In the genomic region with DNA sequence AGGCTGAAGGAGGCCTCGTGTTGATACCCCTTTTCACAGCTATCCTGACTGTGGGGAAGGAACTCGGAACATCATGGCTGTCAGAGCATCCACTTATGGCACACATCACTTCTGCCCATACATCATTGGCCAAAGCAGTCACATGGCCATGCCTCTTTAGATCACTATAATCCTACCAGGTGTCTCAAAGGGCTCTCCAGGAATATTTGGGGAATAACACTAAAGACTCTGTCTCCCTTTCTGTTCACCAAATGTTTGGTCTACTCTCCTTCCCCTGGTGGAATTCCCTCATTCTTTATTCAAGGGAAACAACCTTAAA, we compare ENCODE assay signal across 19 cellular contexts. TPM values are rescaled to one million over a fixed set of nuclear protein-coding genes. Genes with fewer than 3 reads are reported as not detected.
A peak's percentile ranks its signal among the peaks of the same experiment; 100 is the strongest.
DNase-seq lines count a peak whose midpoint lies in the region; ATAC-seq and TF ChIP-seq lines count a peak whose summit lies in the region.
"Had no signal": no experiment of that assay in that cellular context is flagged by ENCODE, and none has a peak within 500 bp of the region (broad histone marks: within the 10 kb centered on the region; RNA-seq: fewer than 3 reads in every experiment).

No MANE protein-coding gene starts in this region.

- no peaks in the 10 kb centered on the region for H4K20me1 ChIP-seq in OCI-LY7 (ENCODE audit: insufficient read depth, low read length)

- H3K27ac ChIP-seq in left ventricle myocardium inferior (replicated peaks) (peak overlapping the region; percentile 99), uterus (peak overlapping the region; percentile 99 to 100), OCI-LY7 (ENCODE audit: low read depth, low read length, poor library complexity, severe bottlenecking) (no peak overlapping the region)
- H3K27ac ChIP-seq: RWPE1 had no signal

- no peak overlapping the region for H3K4me3 Mint-ChIP-seq in effector memory CD8-positive, alpha-beta T cell
- H3K4me3 Mint-ChIP-seq in osteocyte (ENCODE audit: unreplicated experiment) = no peak overlapping the region
- H3K4me3 Mint-ChIP-seq: activated CD4-positive, alpha-beta T cell treated with anti-CD3 and anti-CD28 coated beads, Interleukin-2, amount 10 ng/mL, durations not matched to agents 7 days and 5 days had no signal

- DNase-seq in left ventricle myocardium inferior (no peak), cardiac septum (ENCODE audit: low spot score) (no peak), osteocyte (ENCODE audit: extremely low spot score, unreplicated experiment) (no peak), uterus (no peak), OCI-LY7 (ENCODE audit: low spot score) (no peak), foreskin fibroblast (no peak)
- no peak for DNase-seq in effector memory CD8-positive, alpha-beta T cell
- DNase-seq: activated CD4-positive, alpha-beta T cell treated with anti-CD3 and anti-CD28 coated beads, Interleukin-2, amount 10 ng/mL, durations not matched to agents 7 days and 5 days; activated T-cell treated with anti-CD3 and anti-CD28 coated beads, Interleukin-2, amount 50 U/mL, for 48 hours; aorta; dermis blood vessel endothelial cell; NCI-H1930; NCI-H748 treated with DMSO at 0.1 percent for 48 hours; stimulated activated CD4-positive, alpha-beta T cell treated with anti-CD3 and anti-CD28 coated beads, Interleukin-4, amount 100 ng/mL, for 24 hours had no signal

- POLR2A ChIA-PET in OCI-LY7 (lab: Charles Lee) = interaction anchor here (0.5 kb wide), 1 partner anchor 335 kb away, joined by 3 read pairs; no protein-coding TSS in a partner anchor

- no peak for TF ChIP-seq POLR2A in uterus (IDR thresholded peaks at IDR 0.05)

- H3K79me2 ChIP-seq in OCI-LY7 (ENCODE audit: insufficient read depth, low read depth, low read length) = no peaks in the 10 kb centered on the region

- H3K9me3 ChIP-seq in left ventricle myocardium inferior (replicated peaks) = peaks cover 11% of the 10 kb centered on the region
- no peaks in the 10 kb centered on the region for H3K9me3 ChIP-seq in uterus
- H3K9me3 ChIP-seq in OCI-LY7 (ENCODE audit: low read length) = no peaks in the 10 kb centered on the region
- H3K9me3 ChIP-seq: HAP-1 had no signal

- H3K4me1 ChIP-seq in left ventricle myocardium inferior (peaks cover 33% of the 10 kb centered on the region), uterus (no peaks in the 10 kb centered on the region), OCI-LY7 (ENCODE audit: insufficient read depth, low read length, poor library complexity, severe bottlenecking) (peaks cover 21% of the 10 kb centered on the region)
- H3K4me1 ChIP-seq: HAP-1 had no signal

- H3K27me3 ChIP-seq in left ventricle myocardium inferior (ENCODE audit: low read depth) (no peaks in the 10 kb centered on the region), uterus (no peaks in the 10 kb centered on the region)

- peaks cover 41% of the 10 kb centered on the region for H3K36me3 Mint-ChIP-seq in effector memory CD8-positive, alpha-beta T cell (ENCODE audit: insufficient read depth)
- peaks cover 12% of the 10 kb centered on the region for H3K36me3 Mint-ChIP-seq in osteocyte (ENCODE audit: unreplicated experiment)

- H3K9me3 Mint-ChIP-seq in effector memory CD8-positive, alpha-beta T cell = peaks cover 2 to 6% of the 10 kb centered on the region in 2 donors
- H3K9me3 Mint-ChIP-seq in osteocyte (ENCODE audit: unreplicated experiment) = peaks cover 6% of the 10 kb centered on the region

- BruUV-seq in OCI-LY7 (replicated peaks; lab: Mats Ljungman, UMichigan) = no TSS peak

- H3K9me2 ChIP-seq in OCI-LY7 (ENCODE audit: insufficient read depth, low read length) = no peaks in the 10 kb centered on the region

- intact Hi-C loops in left ventricle myocardium inferior (cut with micrococcal nuclease) = loop anchor here (10.0 kb wide), 4 partner anchors 118 to 908 kb away; a partner anchor contains a TSS
- intact Hi-C loops in cardiac septum (cut with DNase I) = loop anchor here (5.0 to 10.0 kb wide), 2 partner anchors 180 to 808 kb away; no protein-coding TSS in a partner anchor
- intact Hi-C loops in uterus (cut with DNase I; ENCODE audit: low total_unique reads) = loop anchor here (10.0 kb wide), 2 partner anchors 118 to 768 kb away; no protein-coding TSS in a partner anchor
- intact Hi-C loops in OCI-LY7 (cut with micrococcal nuclease; ENCODE audit: unreplicated experiment) = loop anchor here (10.0 kb wide), 1 partner anchor 508 kb away; a partner anchor contains a TSS

- peaks cover 0 to 5% of the 10 kb centered on the region in 2 donors for H3K27me3 Mint-ChIP-seq in effector memory CD8-positive, alpha-beta T cell
- H3K27me3 Mint-ChIP-seq in osteocyte (ENCODE audit: unreplicated experiment) = no peaks in the 10 kb centered on the region
- H3K27me3 Mint-ChIP-seq: activated CD4-positive, alpha-beta T cell treated with anti-CD3 and anti-CD28 coated beads, Interleukin-2, amount 10 ng/mL, durations not matched to agents 7 days and 5 days had no signal

- no peak overlapping the region for H3K4me2 ChIP-seq in OCI-LY7 (ENCODE audit: low read length)

- ATAC-seq in effector memory CD8-positive, alpha-beta T cell (replicated peaks) = no peak
- ATAC-seq in HG02884 (IDR thresholded peaks at IDR 0.05; ENCODE audit: unreplicated experiment) = no peak
- ATAC-seq: left lobe of liver, sciatic nerve had no signal

- no peak overlapping the region for H2AFZ ChIP-seq in OCI-LY7 (ENCODE audit: low read length)

- CTCF ChIA-PET in OCI-LY7 (lab: Charles Lee; ENCODE audit: unreplicated experiment) = no interaction called here

- peaks cover 14% of the 10 kb centered on the region for H3K36me3 ChIP-seq in left ventricle myocardium inferior
- no peaks in the 10 kb centered on the region for H3K36me3 ChIP-seq in uterus
- no peaks in the 10 kb centered on the region for H3K36me3 ChIP-seq in OCI-LY7 (ENCODE audit: insufficient read depth, low read length)
- H3K36me3 ChIP-seq: HAP-1 had no signal

- H3K4me3 ChIP-seq in left ventricle myocardium inferior (no peak overlapping the region), uterus (no peak overlapping the region), OCI-LY7 (ENCODE audit: low read depth, low read length, poor library complexity, severe bottlenecking) (no peak overlapping the region), foreskin fibroblast (ENCODE audit: low read depth in 1 of 2, low read length in 2 of 2) (no peak overlapping the region)
- H3K4me3 ChIP-seq: HAP-1 had no signal

- H3K27ac Mint-ChIP-seq in effector memory CD8-positive, alpha-beta T cell = peak overlapping the region; percentile 100
- peak overlapping the region; percentile 45 for H3K27ac Mint-ChIP-seq in osteocyte (ENCODE audit: unreplicated experiment)

- no peak for TF ChIP-seq CTCF in left ventricle myocardium inferior (IDR thresholded peaks at IDR 0.05; ENCODE audit: borderline replicate concordance)
- no peak for TF ChIP-seq CTCF in osteocyte (IDR thresholded peaks at IDR 0.05)
- TF ChIP-seq CTCF in uterus (IDR thresholded peaks at IDR 0.05) = no peak
- no peak for TF ChIP-seq CTCF in OCI-LY7 (conservative IDR thresholded peaks at IDR 0.05; ENCODE audit: low read length)
- TF ChIP-seq CTCF in foreskin fibroblast (IDR thresholded peaks at IDR 0.05; ENCODE audit: low read depth, low read length) = no peak

- H3K4me1 Mint-ChIP-seq in effector memory CD8-positive, alpha-beta T cell (ENCODE audit: low read depth in 2 of 2) = peaks cover 26 to 28% of the 10 kb centered on the region in 2 donors
- peaks cover 30% of the 10 kb centered on the region for H3K4me1 Mint-ChIP-seq in osteocyte (ENCODE audit: unreplicated experiment)

RNA-seq across cellular contexts. Expression of a gene that starts 3.0 kb away (rescaled TPM):
- 101 TPM for total RNA-seq in left ventricle myocardium inferior
- total RNA-seq in cardiac septum = 91.7 TPM
- 115 and 134 TPM in 2 replicates for total RNA-seq in osteocyte
- total RNA-seq in uterus = 100 to 1,000 TPM; 154 to 246 (median 239) TPM
- total RNA-seq in OCI-LY7 (2014; rRNA removed; shearing (Covaris generic)) = 7.7 and 8.1 TPM in 2 replicates
- total RNA-seq in OCI-LY7 (2022) = 4.2 and 5.3 TPM in 2 replicates

Comparison
In these comparisons a context has a peak if more than half of its experiments do, and no peak if none do; other contexts are left out.
1. RNA of a gene that starts 3.0 kb away (total RNA-seq): 154 to 246 TPM in uterus, 115 to 134 TPM in osteocyte, 101 TPM in left ventricle myocardium inferior (single experiment) and 91.7 TPM in cardiac septum (single experiment); 4.2 to 8.1 TPM in OCI-LY7; every median in the first group is over 10 times any median in the second.